Comparison of ENCODE assay signal across 22 cellular contexts in genomic region chr10:118687472-118687871, GRCh38.
"Had no signal": no experiment of that assay in that cellular context is flagged by ENCODE, and none has a peak within 500 bp of the region (broad histone marks: within the 10 kb centered on the region; RNA-seq: fewer than 3 reads in every experiment).

No MANE protein-coding gene starts in this region.

- H3K27ac ChIP-seq: left ventricle myocardium inferior, tibial artery, WERI-Rb-1 had no signal

- H3K9me3 ChIP-seq: left ventricle myocardium inferior, tibial artery had no signal

- FAIRE-seq: astrocyte, frontal cortex, TTC549 had no signal

- ATAC-seq: esophagus mucosa; natural killer cell treated with Interleukin-12 subunit alpha and Interleukin-12 subunit beta and Interleukin-15 and Interleukin-18, amount 100 ng/mL, for 72 hours had no signal

- H3K9me3 Mint-ChIP-seq: activated naive CD8-positive, alpha-beta T cell treated with anti-CD3 and anti-CD28 coated beads for 36 hours; natural killer cell treated with Interleukin-12 subunit alpha and Interleukin-12 subunit beta and Interleukin-15 and Interleukin-18, amount 100 ng/mL, for 72 hours had no signal

- H3K27me3 Mint-ChIP-seq: activated naive CD8-positive, alpha-beta T cell treated with anti-CD3 and anti-CD28 coated beads for 36 hours; natural killer cell treated with Interleukin-12 subunit alpha and Interleukin-12 subunit beta and Interleukin-15 and Interleukin-18, amount 100 ng/mL, for 72 hours; progenitor cell of endocrine pancreas had no signal

- H3K27ac Mint-ChIP-seq: activated naive CD8-positive, alpha-beta T cell treated with anti-CD3 and anti-CD28 coated beads for 36 hours; progenitor cell of endocrine pancreas had no signal

- DNase-seq: activated CD4-positive, alpha-beta T cell treated with anti-CD3 and anti-CD28 coated beads for 1 hour; activated naive CD8-positive, alpha-beta T cell treated with anti-CD3 and anti-CD28 coated beads for 36 hours; activated T-cell treated with anti-CD3 and anti-CD28 coated beads, Interleukin-2, amount 50 U/mL, for 1 hour; central memory CD4-positive, alpha-beta T cell; dermis blood vessel endothelial cell; effector CD8-positive, alpha-beta T cell; hippocampal formation; kidney glomerular epithelial cell; left ventricle myocardium inferior; midbrain; stimulated activated CD4-positive, alpha-beta T cell treated with anti-CD3 and anti-CD28 coated beads, Interleukin-2, amount 100 ng/mL, for 48 hours; stimulated activated CD8-positive, alpha-beta memory T cell treated with anti-CD3 and anti-CD28 coated beads, Interleukin-4, amount 100 ng/mL, for 48 hours; stimulated activated naive CD4-positive, alpha-beta T cell; substantia nigra; tibial artery; WERI-Rb-1 had no signal

- H3K4me3 ChIP-seq: left ventricle myocardium inferior, tibial artery had no signal

- H3K4me1 ChIP-seq: left ventricle myocardium inferior, tibial artery had no signal

- H3K4me3 Mint-ChIP-seq: activated naive CD8-positive, alpha-beta T cell treated with anti-CD3 and anti-CD28 coated beads for 36 hours; natural killer cell treated with Interleukin-12 subunit alpha and Interleukin-12 subunit beta and Interleukin-15 and Interleukin-18, amount 100 ng/mL, for 72 hours had no signal

- H3K27me3 ChIP-seq: tibial artery had no signal
